19 cellular contexts compared by ENCODE assay signal in the genomic region with DNA sequence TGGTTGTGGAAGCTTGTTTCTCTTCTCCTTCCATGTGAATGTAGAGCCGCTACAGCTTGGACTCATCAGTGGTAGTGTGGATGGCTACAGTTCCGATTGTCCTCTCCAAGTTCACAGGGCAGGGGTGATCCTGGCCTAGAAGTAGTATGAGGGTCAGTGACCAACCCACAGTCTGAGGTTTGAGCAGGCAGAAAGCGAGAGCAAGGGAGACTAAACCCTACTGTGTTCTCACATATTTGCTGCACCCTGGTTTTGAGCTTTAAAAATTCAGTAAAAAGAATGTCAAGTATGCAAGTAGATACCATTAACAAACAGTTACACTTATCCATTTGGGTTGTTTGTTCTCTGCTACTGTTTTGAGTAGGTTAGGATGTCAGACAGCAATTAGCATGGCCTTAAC.
"Had no signal": no experiment of that assay in that cellular context is flagged by ENCODE, and none has a peak within 500 bp of the region (broad histone marks: within the 10 kb centered on the region; RNA-seq: fewer than 3 reads in every experiment).

No MANE protein-coding gene starts in this region.

- H3K4me3 Mint-ChIP-seq: effector memory CD8-positive, alpha-beta T cell had no signal

- H3K36me3 ChIP-seq: brain microvascular endothelial cell had no signal

- H3K9me3 ChIP-seq: colonic mucosa, esophagus muscularis mucosa, left ventricle myocardium inferior, mucosa of descending colon had no signal

- H3K9ac ChIP-seq: parathyroid adenoma had no signal

- ATAC-seq: activated CD4-positive, CD25-positive, alpha-beta regulatory T cell treated with anti-CD3 and anti-CD28 coated beads, Interleukin-2, amount 50 U/mL, for 24 hours; activated naive CD4-positive, alpha-beta T cell treated with anti-CD3 and anti-CD28 coated beads, Interleukin-2, amount 50 U/mL, for 72 hours; effector memory CD8-positive, alpha-beta T cell; mucosa of descending colon; stimulated activated naive CD8-positive, alpha-beta T cell treated with anti-CD3 and anti-CD28 coated beads, Interleukin-15, Interleukin-2, amounts not matched to agents 100 U/mL and 50 U/mL, for 24 hours had no signal

- H3K27ac Mint-ChIP-seq: activated naive CD4-positive, alpha-beta T cell treated with anti-CD3 and anti-CD28 coated beads, Interleukin-2, amount 50 U/mL, for 72 hours; effector memory CD8-positive, alpha-beta T cell had no signal

- H3K4me1 ChIP-seq: colonic mucosa, esophagus muscularis mucosa, left ventricle myocardium inferior, parathyroid adenoma had no signal

- H3K9me3 Mint-ChIP-seq: effector memory CD8-positive, alpha-beta T cell had no signal

- H3K27ac ChIP-seq: brain microvascular endothelial cell, colonic mucosa, dorsolateral prefrontal cortex, esophagus muscularis mucosa, hepatocyte, left ventricle myocardium inferior, parathyroid adenoma had no signal

- DNase-seq: activated gamma-delta T cell treated with Interleukin-2 at 50 U/mL for 16 hours; activated T-cell treated with anti-CD3 and anti-CD28 coated beads, Interleukin-2, amount 50 U/mL, for 1 hour; aorta; brain microvascular endothelial cell; central memory CD4-positive, alpha-beta T cell; colonic mucosa; dorsolateral prefrontal cortex; effector memory CD8-positive, alpha-beta T cell; glutamatergic neuron; left ventricle myocardium inferior; mucosa of descending colon; nucleus accumbens; stimulated activated CD4-positive, alpha-beta T cell treated with anti-CD3 and anti-CD28 coated beads, Interleukin-4, amount 100 ng/mL, for 4 hours; stimulated activated naive CD8-positive, alpha-beta T cell treated with anti-CD3 and anti-CD28 coated beads, Interleukin-15, Interleukin-2, amounts not matched to agents 100 U/mL and 50 U/mL, for 24 hours had no signal

- H3K4me3 ChIP-seq: colonic mucosa, dorsolateral prefrontal cortex, esophagus muscularis mucosa, hepatocyte, left ventricle myocardium inferior, mucosa of descending colon had no signal

- H3K27me3 ChIP-seq: brain microvascular endothelial cell, colonic mucosa, dorsolateral prefrontal cortex, esophagus muscularis mucosa, hepatocyte had no signal

- H3K27me3 Mint-ChIP-seq: effector memory CD8-positive, alpha-beta T cell had no signal

- H3K4me2 ChIP-seq: hepatocyte had no signal

- H2AFZ ChIP-seq: hepatocyte, parathyroid adenoma had no signal
